7 cellular contexts compared by ENCODE assay signal in genomic region chr3:118501152-118501551, GRCh38.
A peak's percentile ranks its signal among the peaks of the same experiment; 100 is the strongest.
DNase-seq lines count a peak whose midpoint lies in the region; ATAC-seq and TF ChIP-seq lines count a peak whose summit lies in the region.

No MANE protein-coding gene starts in this region.

- H3K27ac ChIP-seq in RWPE1: no peak overlapping the region

- ATAC-seq in left cardiac atrium (peak; percentile 38 to 53), GM18907 (IDR thresholded peaks at IDR 0.05; ENCODE audit: unreplicated experiment) (no peak)

- intact Hi-C loops in left cardiac atrium (cut with DNase I): no loop called here

- CTCF ChIA-PET in RWPE1 (lab: Yijun Ruan, JAX): interaction anchor here (0.5 to 0.7 kb wide), 2 partner anchors 354 to 411 kb away, joined by 5 read pairs; no protein-coding TSS in a partner anchor

- POLR2A ChIA-PET in RWPE1 (lab: Yijun Ruan, JAX; ENCODE audit: low non-redundant PET): no interaction called here

- DNase-seq in HS-27A (ENCODE audit: low read depth) (peak; percentile 38), RWPE1 (ENCODE audit: low spot score) (peak; percentile 22), left cardiac atrium (peak; percentile 25), stromal cell of bone marrow (ENCODE audit: low read depth) (peak; percentile 2)
- DNase-seq in stimulated activated CD4-positive, alpha-beta T cell treated with anti-CD3 and anti-CD28 coated beads, Interleukin-2, amount 100 ng/mL, for 24 hours: no peak
- no peak for DNase-seq in activated CD4-positive, alpha-beta T cell treated with anti-CD3 and anti-CD28 coated beads for 48 hours

- TF ChIP-seq CTCF in RWPE1 (conservative IDR thresholded peaks at IDR 0.05; ENCODE audit: low read depth): no peak

Comparison
In these comparisons a context has a peak if more than half of its experiments do, and no peak if none do; other contexts are left out.
1. DNase-seq: peak in HS-27A (single experiment), RWPE1 (single experiment), left cardiac atrium (single experiment) and stromal cell of bone marrow (single experiment); none in stimulated activated CD4-positive, alpha-beta T cell treated with anti-CD3 and anti-CD28 coated beads, Interleukin-2, amount 100 ng/mL, for 24 hours (0 of 2) and activated CD4-positive, alpha-beta T cell treated with anti-CD3 and anti-CD28 coated beads for 48 hours (single experiment).